Comparison of ENCODE assay signal across 1 cellular context in the genomic region with DNA sequence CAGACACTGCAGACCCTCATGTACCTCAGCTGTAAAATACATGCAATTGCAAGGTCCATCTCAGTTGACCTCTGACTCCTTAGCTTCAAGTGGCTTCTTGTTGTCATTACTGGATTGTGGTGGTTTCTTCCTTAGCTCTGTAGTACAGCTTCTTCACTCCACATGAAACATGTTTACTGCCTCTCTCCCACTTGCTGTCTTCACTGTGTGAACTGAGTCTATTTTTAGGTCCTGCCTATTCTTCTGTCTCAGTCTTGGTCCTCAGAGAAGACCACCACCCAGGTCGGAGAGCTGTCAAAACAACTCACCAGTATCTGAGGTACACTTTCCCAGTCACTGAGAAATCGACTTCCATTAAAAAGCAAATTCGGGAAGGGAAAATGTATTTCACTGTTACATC.
TF ChIP-seq lines count a peak whose summit lies in the region.

No MANE protein-coding gene starts in this region.

TF ChIP-seq in IMR-90, 13 proteins besides CTCF, POLR2A, EP300 and RAD21:
- TF ChIP-seq CHD1 (IDR thresholded peaks at IDR 0.05; ENCODE audit: low read depth, low read length) (no peak), RCOR1 (IDR thresholded peaks at IDR 0.05; ENCODE audit: insufficient replicate concordance, low read length) (no peak), BHLHE40 (IDR thresholded peaks at IDR 0.05; ENCODE audit: low read depth, low read length) (no peak), FOS (IDR thresholded peaks at IDR 0.05; ENCODE audit: low read depth, low read length) (no peak)
TF ChIP-seq in IMR-90: peak in this region for 0.
